In the genomic region with DNA sequence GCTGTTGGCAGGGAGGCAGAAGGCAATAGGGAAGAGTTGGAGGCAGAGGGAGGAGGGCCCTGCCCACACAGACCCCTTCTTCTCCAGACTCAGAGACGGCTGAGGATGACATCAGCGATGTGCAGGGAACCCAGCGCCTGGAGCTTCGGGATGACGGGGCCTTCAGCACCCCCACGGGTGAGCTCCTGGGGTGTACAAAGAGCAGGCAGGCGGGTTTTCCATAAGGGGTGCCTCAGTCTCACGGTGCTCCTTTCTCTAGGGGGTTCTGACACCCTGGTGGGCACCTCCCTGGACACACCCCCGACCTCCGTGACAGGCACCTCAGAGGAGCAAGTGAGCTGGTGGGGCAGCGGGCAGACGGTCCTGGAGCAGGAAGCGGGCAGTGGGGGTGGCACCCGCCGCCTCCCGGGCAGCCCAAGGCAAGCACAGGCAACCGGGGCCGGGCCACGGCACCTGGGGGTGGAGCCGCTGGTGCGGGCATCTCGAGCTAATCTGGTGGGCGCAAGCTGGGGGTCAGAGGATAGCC, we compare ENCODE assay signal across 18 cellular contexts. TPM values are rescaled to one million over a fixed set of nuclear protein-coding genes. Genes with fewer than 3 reads are reported as not detected.
A peak's percentile ranks its signal among the peaks of the same experiment; 100 is the strongest.
DNase-seq lines count a peak whose midpoint lies in the region; TF ChIP-seq lines count a peak whose summit lies in the region.
"Had no signal": no experiment of that assay in that cellular context is flagged by ENCODE, and none has a peak within 500 bp of the region (broad histone marks: within the 10 kb centered on the region; RNA-seq: fewer than 3 reads in every experiment).

No MANE protein-coding gene starts in this region.

- no peaks in the 10 kb centered on the region for H3K79me2 ChIP-seq in hepatocyte
- no peaks in the 10 kb centered on the region for H3K79me2 ChIP-seq in OCI-LY7 (ENCODE audit: insufficient read depth, low read depth, low read length)

- no peak for TF ChIP-seq CTCF in hepatocyte (IDR thresholded peaks at IDR 0.05; ENCODE audit: poor library complexity)
- TF ChIP-seq CTCF in brain microvascular endothelial cell (IDR thresholded peaks at IDR 0.05; ENCODE audit: low read depth, low read length, missing control alignments) = no peak
- TF ChIP-seq CTCF in OCI-LY7 (conservative IDR thresholded peaks at IDR 0.05; ENCODE audit: low read length) = no peak

- intact Hi-C loops in OCI-LY7 (cut with micrococcal nuclease; ENCODE audit: unreplicated experiment) = no loop called here

- CTCF ChIA-PET in OCI-LY7 (lab: Charles Lee; ENCODE audit: unreplicated experiment) = no interaction called here

- H3K4me1 ChIP-seq in hepatocyte (ENCODE audit: insufficient read depth) (peaks cover 21% of the 10 kb centered on the region), skeletal muscle tissue (ENCODE audit: control insufficient read depth in 3 of 3, insufficient read depth in 3 of 3, low read length in 3 of 3) (peaks cover 48 to 70% (median 53%) of the 10 kb centered on the region in 3 donors), OCI-LY7 (ENCODE audit: insufficient read depth, low read length, poor library complexity, severe bottlenecking) (peaks cover 10% of the 10 kb centered on the region)

- H4K20me1 ChIP-seq in hepatocyte (ENCODE audit: insufficient read depth, poor library complexity, severe bottlenecking) = no peaks in the 10 kb centered on the region
- no peaks in the 10 kb centered on the region for H4K20me1 ChIP-seq in OCI-LY7 (ENCODE audit: insufficient read depth, low read length)

- peak overlapping the region in 1 of 3 donors; percentile 50 for H3K9ac ChIP-seq in skeletal muscle tissue (ENCODE audit: low read depth in 1 of 3, low read length in 3 of 3)

- H3K9me3 ChIP-seq in hepatocyte (ENCODE audit: low read depth) = no peaks in the 10 kb centered on the region
- H3K9me3 ChIP-seq in skeletal muscle tissue (ENCODE audit: control insufficient read depth in 3 of 3, low read length in 3 of 3) = no peaks in the 10 kb centered on the region
- H3K9me3 ChIP-seq in OCI-LY7 (ENCODE audit: low read length) = no peaks in the 10 kb centered on the region
- H3K9me3 ChIP-seq: tibial nerve had no signal

- DNase-seq in DMS 273 treated with DMSO at 0.1 percent for 48 hours (lab: John Stamatoyannopoulos, UW) = peak; percentile 56
- no peak for DNase-seq in hepatocyte (ENCODE audit: low spot score)
- DNase-seq in brain microvascular endothelial cell = no peak
- DNase-seq in OCI-LY7 (ENCODE audit: low spot score) = no peak
- DNase-seq in superior temporal gyrus (ENCODE audit: extremely low spot score) = no peak
- DNase-seq in NCI-H187 (lab: John Stamatoyannopoulos, UW) = no peak
- DNase-seq: activated CD4-positive, alpha-beta T cell treated with anti-CD3 and anti-CD28 coated beads for 1 hour; activated naive CD4-positive, alpha-beta T cell treated with anti-CD3 and anti-CD28 coated beads, Interleukin-2, amount 10 ng/mL, durations not matched to agents 7 days and 5 days; central memory CD4-positive, alpha-beta T cell; endodermal cell; NCI-H2029 had no signal

- POLR2A ChIA-PET in OCI-LY7 (lab: Charles Lee) = no interaction called here

- in situ Hi-C loops in brain microvascular endothelial cell (cut with HindIII; ENCODE audit: low pct_ligation_motif_present, low sequenced_read_pairs) = no loop called here

- H3K4me2 ChIP-seq in hepatocyte (peak overlapping the region; percentile 50), OCI-LY7 (ENCODE audit: low read length) (no peak overlapping the region)

- BruUV-seq in OCI-LY7 (replicated peaks; lab: Mats Ljungman, UMichigan) = no TSS peak

- H3K36me3 ChIP-seq in hepatocyte (replicated peaks; ENCODE audit: insufficient read depth, low read depth) (no peaks in the 10 kb centered on the region), skeletal muscle tissue (ENCODE audit: control insufficient read depth in 3 of 3, insufficient read depth in 3 of 3, low read length in 3 of 3) (peaks cover 17 to 34% (median 29%) of the 10 kb centered on the region in 3 donors), brain microvascular endothelial cell (replicated peaks) (no peaks in the 10 kb centered on the region), OCI-LY7 (ENCODE audit: insufficient read depth, low read length) (no peaks in the 10 kb centered on the region)
- H3K36me3 ChIP-seq: tibial nerve had no signal

- no peak overlapping the region for H3K4me3 ChIP-seq in hepatocyte
- no peak overlapping the region for H3K4me3 ChIP-seq in skeletal muscle tissue (ENCODE audit: low read length in 3 of 3)
- no peak overlapping the region for H3K4me3 ChIP-seq in brain microvascular endothelial cell (ENCODE audit: low read depth, low read length)
- no peak overlapping the region for H3K4me3 ChIP-seq in OCI-LY7 (ENCODE audit: low read depth, low read length, poor library complexity, severe bottlenecking)

- H3K9me2 ChIP-seq in hepatocyte (replicated peaks; ENCODE audit: insufficient read depth) (no peaks in the 10 kb centered on the region), OCI-LY7 (ENCODE audit: insufficient read depth, low read length) (no peaks in the 10 kb centered on the region)

- H3K27me3 ChIP-seq in hepatocyte (peaks cover 12% of the 10 kb centered on the region), skeletal muscle tissue (ENCODE audit: control insufficient read depth in 3 of 3, insufficient read depth in 3 of 3, low read length in 3 of 3) (peaks cover 0 to 8% (median 7%) of the 10 kb centered on the region in 3 donors), brain microvascular endothelial cell (replicated peaks) (peaks cover 11% of the 10 kb centered on the region)

- H2AFZ ChIP-seq in hepatocyte = no peak overlapping the region
- no peak overlapping the region for H2AFZ ChIP-seq in OCI-LY7 (ENCODE audit: low read length)

- H3K27ac ChIP-seq in angular gyrus (ENCODE audit: low read depth, low read length) (peak overlapping the region; percentile 12), hepatocyte (no peak overlapping the region), skeletal muscle tissue (ENCODE audit: low read depth, low read length) (peak overlapping the region; percentile 51), brain microvascular endothelial cell (no peak overlapping the region), OCI-LY7 (ENCODE audit: low read depth, low read length, poor library complexity, severe bottlenecking) (no peak overlapping the region)

- 94% methylated on average over 19 of the region's 23 CpGs for WGBS in hepatocyte (ENCODE audit: low lambda C conversion rate, missing lambda C conversion rate)

RNA-seq across cellular contexts. Expression of a gene that starts 10.0 kb away (rescaled TPM):
- total RNA-seq in hepatocyte (21.1 and 21.6 TPM in 2 replicates), skeletal muscle tissue (95.5 TPM), OCI-LY7 (2022) (0.35 and 0.46 TPM in 2 replicates)
- 35.8 and 40.0 TPM in 2 replicates for polyA plus RNA-seq in hepatocyte
- total RNA-seq in OCI-LY7 (2014; rRNA removed; shearing (Covaris generic)) = 0.13 TPM in 1 of 2 replicates, not detected in the other

RNA-seq across cellular contexts. Expression of a gene that starts 26.5 kb away (rescaled TPM):
- total RNA-seq in hepatocyte = 103 and 114 TPM in 2 replicates
- 58.5 and 60.9 TPM in 2 replicates for polyA plus RNA-seq in hepatocyte
- 3,588 TPM for total RNA-seq in skeletal muscle tissue
- total RNA-seq in OCI-LY7 (2014; rRNA removed; shearing (Covaris generic)) = not detected in 2 replicates
- not detected in 2 replicates for total RNA-seq in OCI-LY7 (2022)
- total RNA-seq: HT-29; pulmonary artery endothelial cell; T-helper 2 cell treated with Interferon-gamma antibody and Interleukin-4, amounts not matched to agents 100 ng/mL and 5 ng/mL, for 36 hours had no signal
- polyA plus RNA-seq: keratinocyte had no signal

RNA-seq across cellular contexts. Expression of a gene that starts 54.1 kb away (rescaled TPM):
- 51.3 and 76.5 TPM in 2 replicates for total RNA-seq in hepatocyte
- 67.8 and 75.6 TPM in 2 replicates for polyA plus RNA-seq in hepatocyte
- total RNA-seq in skeletal muscle tissue = 27.7 TPM
- total RNA-seq in OCI-LY7 (2014; rRNA removed; shearing (Covaris generic)) = 22.3 and 28.4 TPM in 2 replicates
- 42.9 and 46.4 TPM in 2 replicates for total RNA-seq in OCI-LY7 (2022)

RNA-seq across cellular contexts. Expression of a gene that starts 56.9 kb away (rescaled TPM):
- total RNA-seq in hepatocyte (53.5 and 72.0 TPM in 2 replicates), skeletal muscle tissue (25.1 TPM), OCI-LY7 (2022) (54.2 and 63.6 TPM in 2 replicates)
- 79.0 and 87.7 TPM in 2 replicates for polyA plus RNA-seq in hepatocyte
- 39.3 and 40.5 TPM in 2 replicates for total RNA-seq in OCI-LY7 (2014; rRNA removed; shearing (Covaris generic))

Comparison
In these comparisons a context has a peak if more than half of its experiments do, and no peak if none do; other contexts are left out.
1. H3K27ac ChIP-seq: peak in angular gyrus (single experiment) and skeletal muscle tissue (single experiment); none in hepatocyte (single experiment), brain microvascular endothelial cell (single experiment) and OCI-LY7 (single experiment).
2. RNA of a gene that starts 10.0 kb away (total RNA-seq): 95.5 TPM in skeletal muscle tissue (single experiment) and 21.1 to 21.6 TPM in hepatocyte; 0.13 to 0.46 TPM in OCI-LY7; every median in the first group is over 10 times any median in the second.
3. RNA of a gene that starts 26.5 kb away (total RNA-seq): 3,588 TPM in skeletal muscle tissue (single experiment) and 103 to 114 TPM in hepatocyte; not detected in OCI-LY7; every median in the first group is over 100 times any median in the second.